1 cellular context compared by ENCODE assay signal in the genomic region with DNA sequence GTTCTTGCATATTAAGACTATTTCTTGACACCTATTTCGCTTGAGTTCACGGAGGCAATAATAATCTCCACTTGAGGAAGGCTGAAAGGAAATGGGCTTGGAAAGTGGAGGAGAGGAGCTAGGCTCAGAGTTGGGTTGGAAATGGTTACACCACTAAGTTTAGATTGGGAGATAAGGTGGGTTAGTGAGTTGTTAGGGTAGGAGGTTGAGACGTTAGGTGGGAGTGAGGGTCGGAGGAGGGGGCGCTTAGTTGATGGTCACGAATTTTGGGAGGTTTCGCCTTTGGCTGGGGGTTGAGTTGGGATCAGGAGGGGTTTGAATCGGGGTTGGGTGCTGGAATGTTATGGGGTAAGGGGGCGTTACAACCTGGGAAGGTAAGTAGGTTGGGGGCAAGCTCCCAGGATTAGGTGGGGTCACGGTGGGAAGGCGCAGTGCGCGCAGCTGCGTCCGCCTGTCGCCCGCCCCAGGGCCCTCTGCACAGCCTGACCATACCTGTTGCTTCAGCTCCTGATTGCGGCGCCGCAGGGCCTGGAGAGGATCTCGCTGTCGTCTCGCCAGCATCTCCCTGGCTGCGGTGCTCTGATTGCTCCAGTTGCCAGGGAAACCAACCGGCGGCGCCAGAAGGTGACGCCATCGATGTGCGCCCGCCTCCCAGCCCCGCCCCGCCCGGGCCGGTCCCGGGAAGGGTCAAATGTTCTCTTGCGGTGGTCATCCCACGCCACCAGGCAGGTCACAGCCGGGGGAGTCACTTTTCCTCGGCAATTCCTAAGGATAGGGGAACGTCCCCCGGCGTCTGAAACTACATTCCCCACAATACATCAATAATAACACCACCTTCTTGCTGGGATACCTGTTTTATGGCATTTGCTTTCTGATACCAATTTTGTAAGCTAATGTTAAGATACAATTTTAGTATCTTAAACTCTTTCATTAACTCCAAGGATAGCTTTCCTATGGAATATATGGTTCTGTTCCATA.
TF ChIP-seq lines count a peak whose summit lies in the region.

A gene (minus strand): TSS at position 606 of the 978 bp plus-strand sequence. CDS start 45 bp downstream, at position 561.

TF ChIP-seq in K562, 482 proteins besides CTCF, POLR2A, EP300 and RAD21 (continued from another document and continues in another):
- TF ChIP-seq, protein P1, sequence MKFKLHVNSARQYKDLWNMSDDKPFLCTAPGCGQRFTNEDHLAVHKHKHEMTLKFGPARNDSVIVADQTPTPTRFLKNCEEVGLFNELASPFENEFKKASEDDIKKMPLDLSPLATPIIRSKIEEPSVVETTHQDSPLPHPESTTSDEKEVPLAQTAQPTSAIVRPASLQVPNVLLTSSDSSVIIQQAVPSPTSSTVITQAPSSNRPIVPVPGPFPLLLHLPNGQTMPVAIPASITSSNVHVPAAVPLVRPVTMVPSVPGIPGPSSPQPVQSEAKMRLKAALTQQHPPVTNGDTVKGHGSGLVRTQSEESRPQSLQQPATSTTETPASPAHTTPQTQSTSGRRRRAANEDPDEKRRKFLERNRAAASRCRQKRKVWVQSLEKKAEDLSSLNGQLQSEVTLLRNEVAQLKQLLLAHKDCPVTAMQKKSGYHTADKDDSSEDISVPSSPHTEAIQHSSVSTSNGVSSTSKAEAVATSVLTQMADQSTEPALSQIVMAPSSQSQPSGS (CRISPR knock-in tag; IDR thresholded peaks at IDR 0.05), result no peak
- TF ChIP-seq PML (IDR thresholded peaks at IDR 0.05; ENCODE audit: low read length), result peak; percentile 54; the same call in 1 of the 2 replicates
- TF ChIP-seq, protein P2, sequence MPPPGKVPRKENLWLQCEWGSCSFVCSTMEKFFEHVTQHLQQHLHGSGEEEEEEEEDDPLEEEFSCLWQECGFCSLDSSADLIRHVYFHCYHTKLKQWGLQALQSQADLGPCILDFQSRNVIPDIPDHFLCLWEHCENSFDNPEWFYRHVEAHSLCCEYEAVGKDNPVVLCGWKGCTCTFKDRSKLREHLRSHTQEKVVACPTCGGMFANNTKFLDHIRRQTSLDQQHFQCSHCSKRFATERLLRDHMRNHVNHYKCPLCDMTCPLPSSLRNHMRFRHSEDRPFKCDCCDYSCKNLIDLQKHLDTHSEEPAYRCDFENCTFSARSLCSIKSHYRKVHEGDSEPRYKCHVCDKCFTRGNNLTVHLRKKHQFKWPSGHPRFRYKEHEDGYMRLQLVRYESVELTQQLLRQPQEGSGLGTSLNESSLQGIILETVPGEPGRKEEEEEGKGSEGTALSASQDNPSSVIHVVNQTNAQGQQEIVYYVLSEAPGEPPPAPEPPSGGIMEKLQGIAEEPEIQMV (tag; conservative IDR thresholded peaks at IDR 0.05; ENCODE audit: low read depth), result no peak
- TF ChIP-seq BRD4 (IDR thresholded peaks at IDR 0.05), result no peak
- TF ChIP-seq ZFP30 (CRISPR knock-in tag; IDR thresholded peaks at IDR 0.05; ENCODE audit: borderline replicate concordance), result no peak
- TF ChIP-seq ZNF165 (CRISPR knock-in tag; IDR thresholded peaks at IDR 0.05; ENCODE audit: borderline replicate concordance), result no peak
- TF ChIP-seq TAF15 (IDR thresholded peaks at IDR 0.05; ENCODE audit: low read depth, low read length), result no peak
- TF ChIP-seq, protein P3, sequence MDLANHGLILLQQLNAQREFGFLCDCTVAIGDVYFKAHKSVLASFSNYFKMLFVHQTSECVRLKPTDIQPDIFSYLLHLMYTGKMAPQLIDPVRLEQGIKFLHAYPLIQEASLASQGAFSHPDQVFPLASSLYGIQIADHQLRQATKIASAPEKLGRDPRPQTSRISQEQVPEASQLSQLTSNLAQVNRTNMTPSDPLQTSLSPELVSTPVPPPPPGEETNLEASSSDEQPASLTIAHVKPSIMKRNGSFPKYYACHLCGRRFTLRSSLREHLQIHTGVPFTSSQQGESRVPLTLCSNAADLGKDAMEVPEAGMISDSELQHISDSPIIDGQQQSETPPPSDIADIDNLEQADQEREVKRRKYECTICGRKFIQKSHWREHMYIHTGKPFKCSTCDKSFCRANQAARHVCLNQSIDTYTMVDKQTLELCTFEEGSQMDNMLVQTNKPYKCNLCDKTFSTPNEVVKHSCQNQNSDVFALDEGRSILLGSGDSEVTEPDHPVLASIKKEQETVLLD (IDR thresholded peaks at IDR 0.05), result no peak
- TF ChIP-seq CBFB (CRISPR knock-in tag; IDR thresholded peaks at IDR 0.05), result no peak
- no peak for TF ChIP-seq SRSF1 (IDR thresholded peaks at IDR 0.05; ENCODE audit: low read depth, low read length)
- TF ChIP-seq, protein P4, sequence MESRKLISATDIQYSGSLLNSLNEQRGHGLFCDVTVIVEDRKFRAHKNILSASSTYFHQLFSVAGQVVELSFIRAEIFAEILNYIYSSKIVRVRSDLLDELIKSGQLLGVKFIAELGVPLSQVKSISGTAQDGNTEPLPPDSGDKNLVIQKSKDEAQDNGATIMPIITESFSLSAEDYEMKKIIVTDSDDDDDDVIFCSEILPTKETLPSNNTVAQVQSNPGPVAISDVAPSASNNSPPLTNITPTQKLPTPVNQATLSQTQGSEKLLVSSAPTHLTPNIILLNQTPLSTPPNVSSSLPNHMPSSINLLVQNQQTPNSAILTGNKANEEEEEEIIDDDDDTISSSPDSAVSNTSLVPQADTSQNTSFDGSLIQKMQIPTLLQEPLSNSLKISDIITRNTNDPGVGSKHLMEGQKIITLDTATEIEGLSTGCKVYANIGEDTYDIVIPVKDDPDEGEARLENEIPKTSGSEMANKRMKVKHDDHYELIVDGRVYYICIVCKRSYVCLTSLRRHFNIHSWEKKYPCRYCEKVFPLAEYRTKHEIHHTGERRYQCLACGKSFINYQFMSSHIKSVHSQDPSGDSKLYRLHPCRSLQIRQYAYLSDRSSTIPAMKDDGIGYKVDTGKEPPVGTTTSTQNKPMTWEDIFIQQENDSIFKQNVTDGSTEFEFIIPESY (CRISPR knock-in tag; IDR thresholded peaks at IDR 0.05), result no peak
- peak; percentile 74 for TF ChIP-seq C11orf30 (IDR thresholded peaks at IDR 0.05; ENCODE audit: low read depth)
- no peak for TF ChIP-seq RFX5 (IDR thresholded peaks at IDR 0.05; ENCODE audit: low read depth, low read length)
- no peak for TF ChIP-seq SMAD3 (CRISPR knock-in tag; conservative IDR thresholded peaks at IDR 0.05)
- TF ChIP-seq PHTF2 (CRISPR knock-in tag; IDR thresholded peaks at IDR 0.05), result no peak
- no peak for TF ChIP-seq TRIM24 (IDR thresholded peaks at IDR 0.05)
- TF ChIP-seq SNIP1 (IDR thresholded peaks at IDR 0.05; ENCODE audit: low read depth), result no peak
- TF ChIP-seq, protein P5, sequence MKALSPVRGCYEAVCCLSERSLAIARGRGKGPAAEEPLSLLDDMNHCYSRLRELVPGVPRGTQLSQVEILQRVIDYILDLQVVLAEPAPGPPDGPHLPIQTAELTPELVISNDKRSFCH (CRISPR knock-in tag; IDR thresholded peaks at IDR 0.05), result no peak
- TF ChIP-seq, protein P5 (tag; IDR thresholded peaks at IDR 0.05), result no peak
- no peak for TF ChIP-seq POLR3A (IDR thresholded peaks at IDR 0.05; ENCODE audit: borderline replicate concordance, extremely low read depth, insufficient read depth, insufficient read length)
- TF ChIP-seq ZNF589 (CRISPR knock-in tag; IDR thresholded peaks at IDR 0.05; ENCODE audit: low read depth), result no peak
- TF ChIP-seq MCM5 (IDR thresholded peaks at IDR 0.05; ENCODE audit: low read depth), result no peak
- TF ChIP-seq RBM17 (IDR thresholded peaks at IDR 0.05; ENCODE audit: borderline replicate concordance, low read depth, low read length), result no peak
- TF ChIP-seq HNRNPL (IDR thresholded peaks at IDR 0.05; ENCODE audit: low read depth, low read length), result no peak
- TF ChIP-seq, protein P6, sequence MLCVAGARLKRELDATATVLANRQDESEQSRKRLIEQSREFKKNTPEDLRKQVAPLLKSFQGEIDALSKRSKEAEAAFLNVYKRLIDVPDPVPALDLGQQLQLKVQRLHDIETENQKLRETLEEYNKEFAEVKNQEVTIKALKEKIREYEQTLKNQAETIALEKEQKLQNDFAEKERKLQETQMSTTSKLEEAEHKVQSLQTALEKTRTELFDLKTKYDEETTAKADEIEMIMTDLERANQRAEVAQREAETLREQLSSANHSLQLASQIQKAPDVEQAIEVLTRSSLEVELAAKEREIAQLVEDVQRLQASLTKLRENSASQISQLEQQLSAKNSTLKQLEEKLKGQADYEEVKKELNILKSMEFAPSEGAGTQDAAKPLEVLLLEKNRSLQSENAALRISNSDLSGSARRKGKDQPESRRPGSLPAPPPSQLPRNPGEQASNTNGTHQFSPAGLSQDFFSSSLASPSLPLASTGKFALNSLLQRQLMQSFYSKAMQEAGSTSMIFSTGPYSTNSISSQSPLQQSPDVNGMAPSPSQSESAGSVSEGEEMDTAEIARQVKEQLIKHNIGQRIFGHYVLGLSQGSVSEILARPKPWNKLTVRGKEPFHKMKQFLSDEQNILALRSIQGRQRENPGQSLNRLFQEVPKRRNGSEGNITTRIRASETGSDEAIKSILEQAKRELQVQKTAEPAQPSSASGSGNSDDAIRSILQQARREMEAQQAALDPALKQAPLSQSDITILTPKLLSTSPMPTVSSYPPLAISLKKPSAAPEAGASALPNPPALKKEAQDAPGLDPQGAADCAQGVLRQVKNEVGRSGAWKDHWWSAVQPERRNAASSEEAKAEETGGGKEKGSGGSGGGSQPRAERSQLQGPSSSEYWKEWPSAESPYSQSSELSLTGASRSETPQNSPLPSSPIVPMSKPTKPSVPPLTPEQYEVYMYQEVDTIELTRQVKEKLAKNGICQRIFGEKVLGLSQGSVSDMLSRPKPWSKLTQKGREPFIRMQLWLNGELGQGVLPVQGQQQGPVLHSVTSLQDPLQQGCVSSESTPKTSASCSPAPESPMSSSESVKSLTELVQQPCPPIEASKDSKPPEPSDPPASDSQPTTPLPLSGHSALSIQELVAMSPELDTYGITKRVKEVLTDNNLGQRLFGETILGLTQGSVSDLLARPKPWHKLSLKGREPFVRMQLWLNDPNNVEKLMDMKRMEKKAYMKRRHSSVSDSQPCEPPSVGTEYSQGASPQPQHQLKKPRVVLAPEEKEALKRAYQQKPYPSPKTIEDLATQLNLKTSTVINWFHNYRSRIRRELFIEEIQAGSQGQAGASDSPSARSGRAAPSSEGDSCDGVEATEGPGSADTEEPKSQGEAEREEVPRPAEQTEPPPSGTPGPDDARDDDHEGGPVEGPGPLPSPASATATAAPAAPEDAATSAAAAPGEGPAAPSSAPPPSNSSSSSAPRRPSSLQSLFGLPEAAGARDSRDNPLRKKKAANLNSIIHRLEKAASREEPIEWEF (CRISPR knock-in tag; IDR thresholded peaks at IDR 0.05), result no peak
- no peak for TF ChIP-seq CBX1 (IDR thresholded peaks at IDR 0.05; ENCODE audit: low read depth)
- no peak for TF ChIP-seq RBM15 (IDR thresholded peaks at IDR 0.05; ENCODE audit: insufficient read depth, low read length)
- TF ChIP-seq ZNF133 (CRISPR knock-in tag; IDR thresholded peaks at IDR 0.05), result no peak
- TF ChIP-seq SAP30 (IDR thresholded peaks at IDR 0.05; ENCODE audit: borderline replicate concordance, insufficient read depth, low read depth, low read length, poor library complexity, severe bottlenecking), result peak; percentile 35
- no peak for TF ChIP-seq RAD51 (IDR thresholded peaks at IDR 0.05; ENCODE audit: borderline replicate concordance, low read depth)
- no peak for TF ChIP-seq MYBL2 (IDR thresholded peaks at IDR 0.05; ENCODE audit: low read depth)
- no peak for TF ChIP-seq MYBL2 (CRISPR knock-in tag; IDR thresholded peaks at IDR 0.05; ENCODE audit: borderline replicate concordance)
- TF ChIP-seq, protein P7, sequence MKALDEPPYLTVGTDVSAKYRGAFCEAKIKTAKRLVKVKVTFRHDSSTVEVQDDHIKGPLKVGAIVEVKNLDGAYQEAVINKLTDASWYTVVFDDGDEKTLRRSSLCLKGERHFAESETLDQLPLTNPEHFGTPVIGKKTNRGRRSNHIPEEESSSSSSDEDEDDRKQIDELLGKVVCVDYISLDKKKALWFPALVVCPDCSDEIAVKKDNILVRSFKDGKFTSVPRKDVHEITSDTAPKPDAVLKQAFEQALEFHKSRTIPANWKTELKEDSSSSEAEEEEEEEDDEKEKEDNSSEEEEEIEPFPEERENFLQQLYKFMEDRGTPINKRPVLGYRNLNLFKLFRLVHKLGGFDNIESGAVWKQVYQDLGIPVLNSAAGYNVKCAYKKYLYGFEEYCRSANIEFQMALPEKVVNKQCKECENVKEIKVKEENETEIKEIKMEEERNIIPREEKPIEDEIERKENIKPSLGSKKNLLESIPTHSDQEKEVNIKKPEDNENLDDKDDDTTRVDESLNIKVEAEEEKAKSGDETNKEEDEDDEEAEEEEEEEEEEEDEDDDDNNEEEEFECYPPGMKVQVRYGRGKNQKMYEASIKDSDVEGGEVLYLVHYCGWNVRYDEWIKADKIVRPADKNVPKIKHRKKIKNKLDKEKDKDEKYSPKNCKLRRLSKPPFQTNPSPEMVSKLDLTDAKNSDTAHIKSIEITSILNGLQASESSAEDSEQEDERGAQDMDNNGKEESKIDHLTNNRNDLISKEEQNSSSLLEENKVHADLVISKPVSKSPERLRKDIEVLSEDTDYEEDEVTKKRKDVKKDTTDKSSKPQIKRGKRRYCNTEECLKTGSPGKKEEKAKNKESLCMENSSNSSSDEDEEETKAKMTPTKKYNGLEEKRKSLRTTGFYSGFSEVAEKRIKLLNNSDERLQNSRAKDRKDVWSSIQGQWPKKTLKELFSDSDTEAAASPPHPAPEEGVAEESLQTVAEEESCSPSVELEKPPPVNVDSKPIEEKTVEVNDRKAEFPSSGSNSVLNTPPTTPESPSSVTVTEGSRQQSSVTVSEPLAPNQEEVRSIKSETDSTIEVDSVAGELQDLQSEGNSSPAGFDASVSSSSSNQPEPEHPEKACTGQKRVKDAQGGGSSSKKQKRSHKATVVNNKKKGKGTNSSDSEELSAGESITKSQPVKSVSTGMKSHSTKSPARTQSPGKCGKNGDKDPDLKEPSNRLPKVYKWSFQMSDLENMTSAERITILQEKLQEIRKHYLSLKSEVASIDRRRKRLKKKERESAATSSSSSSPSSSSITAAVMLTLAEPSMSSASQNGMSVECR (CRISPR knock-in tag; IDR thresholded peaks at IDR 0.05), result no peak
- peak; percentile 62 for TF ChIP-seq NEUROD1 (IDR thresholded peaks at IDR 0.05; ENCODE audit: borderline replicate concordance, low read depth, low read length, partially characterized antibody)
- no peak for TF ChIP-seq ZNF282 (CRISPR knock-in tag; IDR thresholded peaks at IDR 0.05)
- TF ChIP-seq, protein P8, sequence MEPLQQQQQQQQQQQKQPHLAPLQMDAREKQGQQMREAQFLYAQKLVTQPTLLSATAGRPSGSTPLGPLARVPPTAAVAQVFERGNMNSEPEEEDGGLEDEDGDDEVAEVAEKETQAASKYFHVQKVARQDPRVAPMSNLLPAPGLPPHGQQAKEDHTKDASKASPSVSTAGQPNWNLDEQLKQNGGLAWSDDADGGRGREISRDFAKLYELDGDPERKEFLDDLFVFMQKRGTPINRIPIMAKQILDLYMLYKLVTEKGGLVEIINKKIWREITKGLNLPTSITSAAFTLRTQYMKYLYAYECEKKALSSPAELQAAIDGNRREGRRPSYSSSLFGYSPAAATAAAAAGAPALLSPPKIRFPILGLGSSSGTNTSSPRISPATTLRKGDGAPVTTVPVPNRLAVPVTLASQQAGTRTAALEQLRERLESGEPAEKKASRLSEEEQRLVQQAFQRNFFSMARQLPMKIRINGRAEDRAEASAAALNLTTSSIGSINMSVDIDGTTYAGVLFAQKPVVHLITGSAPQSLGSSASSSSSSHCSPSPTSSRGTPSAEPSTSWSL (CRISPR knock-in tag; IDR thresholded peaks at IDR 0.05; ENCODE audit: borderline replicate concordance), result no peak
